Comparison of ENCODE assay signal across 8 cellular contexts in genomic region chr1:8423134-8423701, GRCh38.
DNase-seq lines count a peak whose midpoint lies in the region; ATAC-seq and TF ChIP-seq lines count a peak whose summit lies in the region.

No MANE protein-coding gene starts in this region.

- peak overlapping the region; percentile 92 for H3K9ac ChIP-seq in fibroblast of lung (ENCODE audit: insufficient read depth, low read length)

- no peaks in the 10 kb centered on the region for H3K9me3 ChIP-seq in CD8-positive, alpha-beta memory T cell (ENCODE audit: low read length)
- no peaks in the 10 kb centered on the region for H3K9me3 ChIP-seq in fibroblast of lung (ENCODE audit: control insufficient read depth, insufficient read depth, low read depth, low read length)

- peaks cover 39 to 42% (median 42%) of the 10 kb centered on the region in 3 donors for H3K4me1 Mint-ChIP-seq in CD8-positive, alpha-beta memory T cell
- peaks cover 9% of the 10 kb centered on the region for H3K4me1 Mint-ChIP-seq in chondrocyte (ENCODE audit: low read depth)

- H3K79me2 ChIP-seq in fibroblast of lung (ENCODE audit: control insufficient read depth, insufficient read depth, low read length): peaks cover 51% of the 10 kb centered on the region

- peaks cover 0 to 7% (median 6%) of the 10 kb centered on the region in 3 donors for H3K36me3 Mint-ChIP-seq in CD8-positive, alpha-beta memory T cell
- peaks cover 1% of the 10 kb centered on the region for H3K36me3 Mint-ChIP-seq in chondrocyte (ENCODE audit: low read depth)

- H3K4me3 ChIP-seq in CD8-positive, alpha-beta memory T cell (ENCODE audit: low read length): peak overlapping the region; percentile 93
- H3K4me3 ChIP-seq in Jurkat, Clone E6-1 (ENCODE audit: low read length): peak overlapping the region; percentile 50
- peak overlapping the region; percentile 76 to 93 (median 88) for H3K4me3 ChIP-seq in fibroblast of lung (replicated peaks in 1 of 4; ENCODE audit: control extremely low read depth in 1 of 4, insufficient read depth in 1 of 4, low read depth in 3 of 4, low read length in 4 of 4)

- H3K27ac ChIP-seq in CD8-positive, alpha-beta memory T cell (ENCODE audit: low read depth, low read length): peak overlapping the region; percentile 75
- H3K27ac ChIP-seq in fibroblast of lung (ENCODE audit: insufficient read depth, low read length): peak overlapping the region; percentile 88

- POLR2A ChIA-PET in CD8-positive, alpha-beta memory T cell (lab: Charles Lee): interaction anchor here (1.0 to 1.2 kb wide), 2 partner anchors 26 to 103 kb away, joined by 3 to 4 read pairs; no protein-coding TSS in a partner anchor

- no peaks in the 10 kb centered on the region for H3K27me3 Mint-ChIP-seq in CD8-positive, alpha-beta memory T cell
- no peaks in the 10 kb centered on the region for H3K27me3 Mint-ChIP-seq in chondrocyte (ENCODE audit: low read depth)

- H4K20me1 ChIP-seq in fibroblast of lung (ENCODE audit: control insufficient read depth, extremely low read depth, insufficient read depth, low read length): no peaks in the 10 kb centered on the region

- CTCF ChIA-PET in CD8-positive, alpha-beta memory T cell (lab: Charles Lee): no interaction called here

- H3K4me1 ChIP-seq in CD8-positive, alpha-beta memory T cell (ENCODE audit: insufficient read depth, low read length): peaks cover 76% of the 10 kb centered on the region
- H3K4me1 ChIP-seq in fibroblast of lung (ENCODE audit: control insufficient read depth, extremely low read depth, insufficient read depth, low read length): peaks cover 9% of the 10 kb centered on the region

- no peak overlapping the region for H3K27ac Mint-ChIP-seq in CD8-positive, alpha-beta memory T cell
- H3K27ac Mint-ChIP-seq in chondrocyte (ENCODE audit: unreplicated experiment): no peak overlapping the region

- peak; percentile 22 to 61 (median 34) for DNase-seq in CD8-positive, alpha-beta memory T cell
- no peak for DNase-seq in Jurkat, Clone E6-1 (ENCODE audit: low read depth, low spot score)
- peak; percentile 44 for DNase-seq in activated CD8-positive, alpha-beta memory T cell treated with anti-CD3 and anti-CD28 coated beads, Interleukin-2, amount 50 U/mL, for 4 hours
- DNase-seq in fibroblast of lung (ENCODE audit: low read depth in 2 of 2): no peak
- no peak for DNase-seq in omental fat pad (ENCODE audit: low spot score)
- no peak for DNase-seq in NCI-H1436 (lab: John Stamatoyannopoulos, UW)
- DNase-seq in chondrocyte (ENCODE audit: low spot score): no peak

- peak; percentile 7 for ATAC-seq in omental fat pad (ENCODE audit: low FRiP score)
- no peak for ATAC-seq in HG03378 (IDR thresholded peaks at IDR 0.05; ENCODE audit: unreplicated experiment)

- H3K4me3 Mint-ChIP-seq in CD8-positive, alpha-beta memory T cell: no peak overlapping the region
- H3K4me3 Mint-ChIP-seq in chondrocyte (ENCODE audit: unreplicated experiment): no peak overlapping the region

- H2AFZ ChIP-seq in fibroblast of lung (ENCODE audit: low read length): no peak overlapping the region

- H3K27me3 ChIP-seq in CD8-positive, alpha-beta memory T cell (ENCODE audit: insufficient read depth, low read length, poor library complexity, severe bottlenecking): no peaks in the 10 kb centered on the region
- H3K27me3 ChIP-seq in fibroblast of lung (ENCODE audit: control insufficient read depth, insufficient read depth, low read length): no peaks in the 10 kb centered on the region

- H3K36me3 ChIP-seq in CD8-positive, alpha-beta memory T cell (ENCODE audit: insufficient read depth, low read length): peaks cover 4% of the 10 kb centered on the region
- H3K36me3 ChIP-seq in fibroblast of lung (ENCODE audit: control insufficient read depth, insufficient read depth, low read length): peaks cover 2% of the 10 kb centered on the region

- H3K9me3 Mint-ChIP-seq in CD8-positive, alpha-beta memory T cell: no peaks in the 10 kb centered on the region
- H3K9me3 Mint-ChIP-seq in chondrocyte (ENCODE audit: low read depth): no peaks in the 10 kb centered on the region

- TF ChIP-seq CTCF in fibroblast of lung (conservative IDR thresholded peaks at IDR 0.05 in 1 of 2, IDR thresholded peaks at IDR 0.05 in 1 of 2; ENCODE audit: low read depth in 1 of 2, low read length in 2 of 2): no peak
- no peak for TF ChIP-seq CTCF in omental fat pad (IDR thresholded peaks at IDR 0.05)
- no peak for TF ChIP-seq CTCF in chondrocyte (IDR thresholded peaks at IDR 0.05)

- peak overlapping the region; percentile 78 for H3K4me2 ChIP-seq in fibroblast of lung (ENCODE audit: extremely low read depth, insufficient read depth, low read length)

Comparison
In these comparisons a context has a peak if more than half of its experiments do, and no peak if none do; other contexts are left out.
1. DNase-seq: peak in CD8-positive, alpha-beta memory T cell (5 of 5) and activated CD8-positive, alpha-beta memory T cell treated with anti-CD3 and anti-CD28 coated beads, Interleukin-2, amount 50 U/mL, for 4 hours (single experiment); none in Jurkat, Clone E6-1 (single experiment), fibroblast of lung (0 of 2), omental fat pad (single experiment), NCI-H1436 (single experiment) and chondrocyte (single experiment).
2. Peak in every context shown above with its lines, with median percentiles within 50 percentile points of each other: H3K4me3 ChIP-seq.